In the genomic region with DNA sequence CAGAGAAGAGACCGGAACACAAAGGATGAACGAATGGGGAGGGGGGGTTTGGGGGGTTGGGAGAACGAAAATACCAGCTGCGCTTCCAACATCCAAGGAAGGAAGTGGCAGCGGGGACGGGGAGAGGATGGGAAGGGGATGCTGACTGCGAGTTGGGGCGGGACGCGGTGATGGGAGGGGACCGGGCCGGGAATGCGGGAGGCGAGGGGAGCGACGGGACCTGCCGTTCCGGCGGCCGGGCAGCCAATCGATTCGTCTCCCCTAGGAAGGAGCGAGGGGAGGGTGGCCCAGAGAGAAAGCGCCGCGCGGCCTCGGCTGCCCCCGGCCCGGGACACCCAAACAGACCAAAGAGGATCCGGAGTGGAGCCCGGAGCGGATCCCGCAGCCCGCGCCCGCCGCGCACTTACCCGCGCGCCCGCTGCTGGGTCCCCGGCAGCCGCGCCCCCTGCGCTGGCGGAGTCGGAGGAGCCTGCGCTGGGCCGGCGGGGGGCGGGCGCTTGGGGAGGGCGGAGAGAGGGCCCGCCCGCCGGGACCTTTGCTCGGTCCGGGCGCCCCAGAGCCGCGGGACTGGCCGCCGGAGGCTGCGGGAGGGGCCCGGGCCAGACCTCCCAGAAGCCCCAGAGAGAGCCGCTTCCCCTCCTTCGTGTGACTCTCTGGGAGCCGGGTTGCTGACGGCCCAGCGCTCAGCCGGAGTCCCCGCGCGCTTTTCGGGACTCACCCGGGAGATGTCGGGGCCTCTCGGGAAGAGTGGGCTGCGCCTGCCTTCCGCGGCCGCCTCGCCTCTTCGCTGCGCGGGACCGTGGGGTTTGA, we compare ENCODE assay signal across 8 cellular contexts. TPM values are rescaled to one million over a fixed set of nuclear protein-coding genes. Genes with fewer than 3 reads are reported as not detected.
A peak's percentile ranks its signal among the peaks of the same experiment; 100 is the strongest.
DNase-seq lines count a peak whose midpoint lies in the region; TF ChIP-seq lines count a peak whose summit lies in the region.

A gene (minus strand): TSS at position 476 of the 810 bp plus-strand sequence. CDS start 7,690 bp downstream, outside the sequence.

- TF ChIP-seq POLR2A in thyroid gland (IDR thresholded peaks at IDR 0.05): peak in 1 of 2 donors; percentile 57

- peaks cover 8% of the 10 kb centered on the region for H3K9me3 Mint-ChIP-seq in activated T-cell treated with anti-CD3 and anti-CD28 coated beads, Interleukin-2, amount 50 U/mL, for 24 hours

- peak within 1 kb of the TSS; percentile 80 for H3K4me3 Mint-ChIP-seq in activated T-cell treated with anti-CD3 and anti-CD28 coated beads, Interleukin-2, amount 50 U/mL, for 24 hours

- H3K27me3 Mint-ChIP-seq in activated T-cell treated with anti-CD3 and anti-CD28 coated beads, Interleukin-2, amount 50 U/mL, for 24 hours: peaks cover 65% of the 10 kb centered on the region

- WGBS in thyroid gland, 2 donors: 0% methylated on average over 35 to 47 of the region's 89 CpGs

- DNase-seq in NCI-H1436 (lab: John Stamatoyannopoulos, UW): peak; percentile 14
- no peak for DNase-seq in NCI-H1436 treated with DMSO at 0.1 percent for 48 hours (lab: John Stamatoyannopoulos, UW)
- peak; percentile 68 for DNase-seq in HCEC 1CT
- peak; percentile 31 for DNase-seq in NCI-H146 treated with DMSO at 0.1 percent for 48 hours (lab: John Stamatoyannopoulos, UW; ENCODE audit: unreplicated experiment)
- DNase-seq in activated T-cell treated with anti-CD3 and anti-CD28 coated beads, Interleukin-2, amount 50 U/mL, for 24 hours: peak; percentile 67
- DNase-seq in fibroblast of gingiva (ENCODE audit: low read depth): peak; percentile 76
- DNase-seq in thyroid gland: peak; percentile 54 to 65

- TF ChIP-seq CTCF in thyroid gland (IDR thresholded peaks at IDR 0.05): no peak

- intact Hi-C loops in thyroid gland (cut with DNase I): no loop called here

- peak within 1 kb of the TSS; percentile 89 for H3K27ac ChIP-seq in muscle layer of colon (ENCODE audit: low read depth, low read length)
- peak within 1 kb of the TSS in 2 of 3 donors; percentile 64 to 70 for H3K27ac ChIP-seq in thyroid gland

- H3K36me3 ChIP-seq in muscle layer of colon (ENCODE audit: insufficient read depth, low read length): no peaks in the 10 kb centered on the region
- H3K36me3 ChIP-seq in thyroid gland: no peaks in the 10 kb centered on the region

- no peaks in the 10 kb centered on the region for H3K36me3 Mint-ChIP-seq in activated T-cell treated with anti-CD3 and anti-CD28 coated beads, Interleukin-2, amount 50 U/mL, for 24 hours (ENCODE audit: low read depth)

- H3K27ac Mint-ChIP-seq in activated T-cell treated with anti-CD3 and anti-CD28 coated beads, Interleukin-2, amount 50 U/mL, for 24 hours: peak within 1 kb of the TSS; percentile 73

- H3K9me3 ChIP-seq in muscle layer of colon (ENCODE audit: low read length): no peaks in the 10 kb centered on the region
- no peaks in the 10 kb centered on the region for H3K9me3 ChIP-seq in thyroid gland

- peaks cover 35% of the 10 kb centered on the region for H3K4me1 Mint-ChIP-seq in activated T-cell treated with anti-CD3 and anti-CD28 coated beads, Interleukin-2, amount 50 U/mL, for 24 hours (ENCODE audit: low read depth)

- H3K4me3 ChIP-seq in muscle layer of colon (ENCODE audit: low read depth in 1 of 2, low read length in 2 of 2) (peak within 1 kb of the TSS; percentile 75 to 82), thyroid gland (replicated peaks in 1 of 3) (peak within 1 kb of the TSS; percentile 49 to 71 (median 67))

- peak within 1 kb of the TSS; percentile 63 for H3K9ac ChIP-seq in muscle layer of colon (ENCODE audit: low read length)

- no peaks in the 10 kb centered on the region for H3K27me3 ChIP-seq in muscle layer of colon (ENCODE audit: control insufficient read depth in 1 of 2, insufficient read depth in 2 of 2, low read length in 2 of 2)
- no peaks in the 10 kb centered on the region for H3K27me3 ChIP-seq in thyroid gland

- no peaks in the 10 kb centered on the region for H3K4me1 ChIP-seq in muscle layer of colon (ENCODE audit: insufficient read depth, low read length)
- peaks cover 5 to 13% of the 10 kb centered on the region in 2 donors for H3K4me1 ChIP-seq in thyroid gland

RNA-seq across cellular contexts. Expression of the gene that starts here (rescaled TPM):
- 10 to 100 TPM; 10.2 to 30.2 (median 16.4) TPM for total RNA-seq in thyroid gland
